In genomic region chr13:35460061-35460460, GRCh38 we compare ENCODE assay signal across 26 cellular contexts. TPM values are rescaled to one million over a fixed set of nuclear protein-coding genes. Genes with fewer than 3 reads are reported as not detected.
"Had no signal": no experiment of that assay in that cellular context is flagged by ENCODE, and none has a peak within 500 bp of the region (broad histone marks: within the 10 kb centered on the region; RNA-seq: fewer than 3 reads in every experiment).

No MANE protein-coding gene starts in this region.

- H3K27ac ChIP-seq: PC-9, VCaP had no signal

- H3K4me3 ChIP-seq: PC-9 had no signal

- ATAC-seq: activated naive CD4-positive, alpha-beta T cell treated with anti-CD3 and anti-CD28 coated beads, Interleukin-2, amount 50 U/mL, for 72 hours; activated naive CD8-positive, alpha-beta T cell treated with anti-CD3 and anti-CD28 coated beads, Interleukin-2, amount 50 U/mL, for 24 hours; activated T-cell treated with anti-CD3 and anti-CD28 coated beads, Interleukin-2, amount 50 U/mL, for 4 hours had no signal

- H3K4me2 ChIP-seq: PC-9 had no signal

- H2AFZ ChIP-seq: PC-9 had no signal

- DNase-seq: activated CD4-positive, alpha-beta memory T cell treated with anti-CD3 and anti-CD28 coated beads for 36 hours; activated CD4-positive, alpha-beta T cell treated with anti-CD3 and anti-CD28 coated beads, Interleukin-2, amount 10 ng/mL, durations not matched to agents 7 days and 5 days; activated CD4-positive, CD25-positive, alpha-beta regulatory T cell; activated CD8-positive, alpha-beta memory T cell treated with anti-CD3 and anti-CD28 coated beads for 24 hours; activated effector memory CD4-positive, alpha-beta T cell treated with anti-CD3 and anti-CD28 coated beads, Interleukin-2, amount 50 U/mL, for 16 hours; activated naive CD4-positive, alpha-beta T cell treated with Interleukin-2 at 50 U/mL for 16 hours; activated naive CD8-positive, alpha-beta T cell treated with anti-CD3 and anti-CD28 coated beads, Interleukin-2, amount 50 U/mL, for 24 hours; activated T-cell treated with anti-CD3 and anti-CD28 coated beads, Interleukin-2, amount 50 U/mL, for 4 hours; amygdala; Kasumi-1; NCI-H1092; NCI-H1417; NCI-H2029; NCI-H2107; NCI-H2171 treated with DMSO at 0.1 percent for 48 hours; NCI-H226; NCI-H510A; NCI-H526 treated with DMSO at 0.1 percent for 48 hours; NCI-H82; NK-92 treated with Interleukin-12 subunit alpha and Interleukin-12 subunit beta, amount 100 ng/mL, for 24 hours; PC-9; SHP77 treated with DMSO at 0.1 percent for 48 hours; T-helper 1 cell had no signal

RNA-seq across cellular contexts. Expression of gene MAB21L1, which starts 16.4 kb away (rescaled TPM):
- total RNA-seq: activated CD4-positive, alpha-beta memory T cell treated with anti-CD3 and anti-CD28 coated beads for 36 hours; activated CD4-positive, alpha-beta T cell treated with anti-CD3 and anti-CD28 coated beads, Interleukin-2, amount 10 ng/mL, durations not matched to agents 7 days and 5 days; activated naive CD4-positive, alpha-beta T cell treated with anti-CD3 and anti-CD28 coated beads, Interleukin-2, amount 50 U/mL, for 72 hours; activated T-cell treated with anti-CD3 and anti-CD28 coated beads, Interleukin-2, amount 50 U/mL, for 4 hours; PC-9; T-helper 2 cell treated with Interferon-gamma antibody and Interleukin-4, amounts not matched to agents 100 ng/mL and 5 ng/mL, for 36 hours had no signal
